ENCODE assay signal across 8 cellular contexts in genomic region chr4:112766422-112766821, GRCh38.
DNase-seq lines count a peak whose midpoint lies in the region; ATAC-seq and TF ChIP-seq lines count a peak whose summit lies in the region.

No MANE protein-coding gene starts in this region.

- ATAC-seq in HG03432 (IDR thresholded peaks at IDR 0.05; ENCODE audit: unreplicated experiment) (peak; percentile 48), WTC11 (peak; percentile 25), HG02571 (IDR thresholded peaks at IDR 0.05; ENCODE audit: unreplicated experiment) (no peak), Right ventricle myocardium superior (ENCODE audit: poor library complexity) (no peak)
- ATAC-seq in CD4-positive, alpha-beta T cell (ENCODE audit: poor library complexity) = no peak

- peaks cover 4% of the 10 kb centered on the region for H3K79me2 ChIP-seq in mesendoderm (ENCODE audit: control insufficient read depth, insufficient read depth, low read length)

- peaks cover 1% of the 10 kb centered on the region for H3K4me1 ChIP-seq in mesendoderm (ENCODE audit: control insufficient read depth, low read depth, low read length)

- no peak overlapping the region for H3K23ac ChIP-seq in mesendoderm (ENCODE audit: low read length)

- no peak overlapping the region for H4K8ac ChIP-seq in mesendoderm (ENCODE audit: low read depth, low read length)

- H3K9me3 ChIP-seq in CD4-positive, alpha-beta T cell (ENCODE audit: control insufficient read depth, low read length) = no peaks in the 10 kb centered on the region

- no peak overlapping the region for H2BK120ac ChIP-seq in mesendoderm (ENCODE audit: low read depth, low read length)

- POLR2A ChIA-PET in WTC11 (lab: Charles Lee) = interaction anchor here (0.8 to 2.5 kb wide), 2 partner anchors 51 to 119 kb away, joined by 3 to 33 read pairs; no protein-coding TSS in a partner anchor
- POLR2A ChIA-PET in CD4-positive, alpha-beta T cell (lab: Charles Lee) = no interaction called here

- TF ChIP-seq CTCF in WTC11 (IDR thresholded peaks at IDR 0.05) = no peak
- no peak for TF ChIP-seq CTCF in CD4-positive, alpha-beta T cell (IDR thresholded peaks at IDR 0.05)

- peak overlapping the region; percentile 4 for H3K9ac ChIP-seq in mesendoderm (ENCODE audit: low read length)

- H3K27ac ChIP-seq in mesendoderm (ENCODE audit: low read depth, low read length) = no peak overlapping the region
- no peak overlapping the region for H3K27ac ChIP-seq in CD4-positive, alpha-beta T cell (ENCODE audit: low read depth, low read length)

- H3K4ac ChIP-seq in mesendoderm (ENCODE audit: low read depth, low read length) = no peak overlapping the region

- peaks cover 42% of the 10 kb centered on the region for H3K4me1 Mint-ChIP-seq in WTC11
- H3K4me1 Mint-ChIP-seq in CD4-positive, alpha-beta T cell (ENCODE audit: low read depth) = no peaks in the 10 kb centered on the region

- no peaks in the 10 kb centered on the region for H3K27me3 Mint-ChIP-seq in WTC11 (ENCODE audit: low read depth)
- H3K27me3 Mint-ChIP-seq in CD4-positive, alpha-beta T cell = peaks cover 18% of the 10 kb centered on the region

- no peak overlapping the region for H4K5ac ChIP-seq in mesendoderm (ENCODE audit: low read length)

- DNase-seq in ELR (ENCODE audit: low read depth) (peak; percentile 57), WTC11 (ENCODE audit: low spot score) (peak; percentile 40), mesendoderm (peak; percentile 71), Right ventricle myocardium superior (no peak)
- DNase-seq in CD4-positive, alpha-beta T cell = no peak
- DNase-seq in activated CD8-positive, alpha-beta memory T cell treated with anti-CD3 and anti-CD28 coated beads for 24 hours = no peak

- H3K4me2 ChIP-seq in mesendoderm (ENCODE audit: low read length) = no peak overlapping the region

- H3K36me3 Mint-ChIP-seq in WTC11 = peaks cover 4% of the 10 kb centered on the region; the same call in 1 of the 2 replicates
- H3K36me3 Mint-ChIP-seq in CD4-positive, alpha-beta T cell (ENCODE audit: low read depth) = no peaks in the 10 kb centered on the region

- H3K4me3 ChIP-seq in mesendoderm (ENCODE audit: low read length) = no peak overlapping the region

- H3K18ac ChIP-seq in mesendoderm (ENCODE audit: low read length) = no peak overlapping the region

- peak overlapping the region; percentile 19 for H3K56ac ChIP-seq in mesendoderm (ENCODE audit: low read length)

- no peak overlapping the region for H2BK5ac ChIP-seq in mesendoderm (ENCODE audit: low read length)

- H2BK15ac ChIP-seq in mesendoderm (replicated peaks; ENCODE audit: low read depth) = peak overlapping the region; percentile 20

- no peak overlapping the region for H3K27ac Mint-ChIP-seq in WTC11
- H3K27ac Mint-ChIP-seq in CD4-positive, alpha-beta T cell = no peak overlapping the region

- H3K4me3 Mint-ChIP-seq in WTC11 = no peak overlapping the region
- no peak overlapping the region for H3K4me3 Mint-ChIP-seq in CD4-positive, alpha-beta T cell

- no CpG with 5 or more reads among the region's 3 CpGs for WGBS in mesendoderm (ENCODE audit: extremely low coverage, insufficient coverage, low lambda C conversion rate)

- no peak overlapping the region for H2AK5ac ChIP-seq in mesendoderm (ENCODE audit: low read length)

- H3K36me3 ChIP-seq in mesendoderm (ENCODE audit: control insufficient read depth, insufficient read depth, low read length) = no peaks in the 10 kb centered on the region

- intact Hi-C loops in CD4-positive, alpha-beta T cell (cut with DNase I, micrococcal nuclease) = loop anchor here (5.0 to 10.0 kb wide), 3 partner anchors 439 to 1928 kb away; no protein-coding TSS in a partner anchor
- intact Hi-C loops in Right ventricle myocardium superior (cut with DNase I) = loop anchor here (10.0 kb wide), 1 partner anchor 168 kb away; no protein-coding TSS in a partner anchor

- no peaks in the 10 kb centered on the region for H3K9me3 Mint-ChIP-seq in WTC11
- no peaks in the 10 kb centered on the region for H3K9me3 Mint-ChIP-seq in CD4-positive, alpha-beta T cell

- no peaks in the 10 kb centered on the region for H3K27me3 ChIP-seq in mesendoderm (ENCODE audit: insufficient read depth, low read length, poor library complexity)
- no peaks in the 10 kb centered on the region for H3K27me3 ChIP-seq in CD4-positive, alpha-beta T cell (ENCODE audit: control insufficient read depth, insufficient read depth, low read length)

- peaks cover 7% of the 10 kb centered on the region for H3K79me1 ChIP-seq in mesendoderm (ENCODE audit: low read length)

- CTCF ChIA-PET in WTC11 (lab: Charles Lee) = interaction anchor here (0.6 to 3.3 kb wide), 21 partner anchors 10 to 351 kb away, joined by 3 to 116 read pairs (median 10); partner anchors contain the start of genes LARP7 and ZGRF1
- CTCF ChIA-PET in CD4-positive, alpha-beta T cell (lab: Charles Lee) = interaction anchor here (0.6 kb wide), 1 partner anchor 150 kb away, joined by 4 read pairs; no protein-coding TSS in a partner anchor

TF ChIP-seq in WTC11, 78 proteins besides CTCF, POLR2A, EP300 and RAD21 (continues in another document):
- TF ChIP-seq ZBTB43 (CRISPR knock-in tag; IDR thresholded peaks at IDR 0.05) (no peak), ZNF423 (CRISPR knock-in tag; IDR thresholded peaks at IDR 0.05) (no peak), AR (CRISPR knock-in tag; IDR thresholded peaks at IDR 0.05) (no peak), E2F1 (CRISPR knock-in tag; IDR thresholded peaks at IDR 0.05) (no peak), RELA (CRISPR knock-in tag; IDR thresholded peaks at IDR 0.05; ENCODE audit: borderline replicate concordance) (no peak), ZNF532 (CRISPR knock-in tag; IDR thresholded peaks at IDR 0.05; ENCODE audit: borderline replicate concordance) (no peak)

Comparison
In these comparisons a context has a peak if more than half of its experiments do, and no peak if none do; other contexts are left out.
1. DNase-seq: peak in ELR (single experiment), WTC11 (single experiment) and mesendoderm (single experiment); none in CD4-positive, alpha-beta T cell (0 of 10), Right ventricle myocardium superior (single experiment) and activated CD8-positive, alpha-beta memory T cell treated with anti-CD3 and anti-CD28 coated beads for 24 hours (single experiment).
2. ATAC-seq: peak in HG03432 (single experiment) and WTC11 (single experiment); none in CD4-positive, alpha-beta T cell (single experiment), HG02571 (single experiment) and Right ventricle myocardium superior (single experiment).